26 cellular contexts compared by ENCODE assay signal in the genomic region with DNA sequence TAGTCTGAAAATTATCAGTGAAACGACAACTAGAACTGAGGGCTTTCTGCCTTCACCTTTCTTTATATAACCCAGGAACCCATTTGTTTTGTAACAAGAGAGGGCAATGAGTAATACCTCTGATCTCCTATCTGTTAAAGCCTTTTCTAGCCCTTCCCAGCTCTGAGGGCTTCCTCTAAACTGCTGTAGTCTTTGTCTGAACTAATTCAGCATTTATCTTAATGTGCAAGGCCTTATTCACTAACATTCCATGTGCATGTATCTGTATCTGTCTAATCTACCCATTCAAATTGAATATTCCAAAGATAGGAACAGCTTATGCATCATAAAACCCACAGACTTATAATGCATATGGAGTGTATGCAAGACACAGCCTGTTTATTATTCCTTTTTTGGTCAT.
A peak's percentile ranks its signal among the peaks of the same experiment; 100 is the strongest.
DNase-seq lines count a peak whose midpoint lies in the region; ATAC-seq and TF ChIP-seq lines count a peak whose summit lies in the region.
"Had no signal": no experiment of that assay in that cellular context is flagged by ENCODE, and none has a peak within 500 bp of the region (broad histone marks: within the 10 kb centered on the region; RNA-seq: fewer than 3 reads in every experiment).

No MANE protein-coding gene starts in this region.

- no peak for ATAC-seq in GM21619 (IDR thresholded peaks at IDR 0.05; ENCODE audit: unreplicated experiment)
- no peak for ATAC-seq in GM18868 (IDR thresholded peaks at IDR 0.05; ENCODE audit: unreplicated experiment)
- ATAC-seq: A549, heart right ventricle, left lobe of liver, T-helper 17 cell, upper lobe of right lung had no signal

- no peaks in the 10 kb centered on the region for H3K36me3 ChIP-seq in BE2C
- H3K36me3 ChIP-seq: heart right ventricle, sigmoid colon, SJCRH30, upper lobe of right lung had no signal

- TF ChIP-seq CTCF in fibroblast of pulmonary artery (IDR thresholded peaks at IDR 0.05; ENCODE audit: low read length, missing control alignments) (no peak), GM20000 (IDR thresholded peaks at IDR 0.05; ENCODE audit: extremely low read depth, missing control alignments) (no peak), BE2C (IDR thresholded peaks at IDR 0.05; ENCODE audit: low read depth, low read length) (no peak)

- no peaks in the 10 kb centered on the region for H3K4me1 ChIP-seq in BE2C
- H3K4me1 ChIP-seq: A549, sigmoid colon, upper lobe of right lung had no signal

- no peaks in the 10 kb centered on the region for H3K27me3 ChIP-seq in BE2C
- H3K27me3 ChIP-seq: heart right ventricle, sigmoid colon, SJCRH30, upper lobe of right lung had no signal

- peak; percentile 70 for DNase-seq in DMS53 (lab: John Stamatoyannopoulos, UW)
- DNase-seq in HT1080 (ENCODE audit: low read depth) = peak; percentile 35
- DNase-seq in amniotic stem cell (lab: John Stamatoyannopoulos, UW) = peak; percentile 4
- peak; percentile 39 for DNase-seq in fibroblast of pulmonary artery (ENCODE audit: low read depth)
- no peak for DNase-seq in GM20000 (ENCODE audit: low spot score)
- no peak for DNase-seq in BE2C
- DNase-seq: activated CD4-positive, alpha-beta T cell treated with anti-CD3 and anti-CD28 coated beads for 48 hours; activated naive CD4-positive, alpha-beta T cell treated with anti-CD3 and anti-CD28 coated beads, Interleukin-2, amount 50 U/mL, for 16 hours; C1 segment of cervical spinal cord; Calu3; effector memory CD4-positive, alpha-beta T cell; H9; heart right ventricle; NCI-H1105; NCI-H2029; NCI-H446; PC-9; sigmoid colon; SJCRH30; substantia nigra; T-helper 17 cell; upper lobe of right lung had no signal

- no peak overlapping the region for H3K4me3 ChIP-seq in fibroblast of pulmonary artery (replicated peaks; ENCODE audit: low read depth, low read length)
- H3K4me3 ChIP-seq in BE2C (ENCODE audit: low read depth, low read length) = no peak overlapping the region
- H3K4me3 ChIP-seq: A549, heart right ventricle, PC-9, sigmoid colon, SJCRH30, upper lobe of right lung had no signal

- H3K9me3 ChIP-seq in BE2C = no peaks in the 10 kb centered on the region

Comparison
In these comparisons a context has a peak if more than half of its experiments do, and no peak if none do; other contexts are left out.
1. DNase-seq: peak in DMS53 (single experiment), HT1080 (single experiment), amniotic stem cell (single experiment) and fibroblast of pulmonary artery (single experiment); none in GM20000 (single experiment) and BE2C (single experiment).